In genomic region chrX:150982786-150983525, GRCh38 we compare ENCODE assay signal across 1 cellular context.
TF ChIP-seq lines count a peak whose summit lies in the region.

Gene HMGB3, plus strand, starts transcription at chrX:150983335. Its CDS starts 2,265 bp downstream, at chrX:150985600.

TF ChIP-seq in HepG2, 621 proteins besides CTCF, POLR2A, EP300 and RAD21 (continued from another document):
- TF ChIP-seq, protein P1, sequence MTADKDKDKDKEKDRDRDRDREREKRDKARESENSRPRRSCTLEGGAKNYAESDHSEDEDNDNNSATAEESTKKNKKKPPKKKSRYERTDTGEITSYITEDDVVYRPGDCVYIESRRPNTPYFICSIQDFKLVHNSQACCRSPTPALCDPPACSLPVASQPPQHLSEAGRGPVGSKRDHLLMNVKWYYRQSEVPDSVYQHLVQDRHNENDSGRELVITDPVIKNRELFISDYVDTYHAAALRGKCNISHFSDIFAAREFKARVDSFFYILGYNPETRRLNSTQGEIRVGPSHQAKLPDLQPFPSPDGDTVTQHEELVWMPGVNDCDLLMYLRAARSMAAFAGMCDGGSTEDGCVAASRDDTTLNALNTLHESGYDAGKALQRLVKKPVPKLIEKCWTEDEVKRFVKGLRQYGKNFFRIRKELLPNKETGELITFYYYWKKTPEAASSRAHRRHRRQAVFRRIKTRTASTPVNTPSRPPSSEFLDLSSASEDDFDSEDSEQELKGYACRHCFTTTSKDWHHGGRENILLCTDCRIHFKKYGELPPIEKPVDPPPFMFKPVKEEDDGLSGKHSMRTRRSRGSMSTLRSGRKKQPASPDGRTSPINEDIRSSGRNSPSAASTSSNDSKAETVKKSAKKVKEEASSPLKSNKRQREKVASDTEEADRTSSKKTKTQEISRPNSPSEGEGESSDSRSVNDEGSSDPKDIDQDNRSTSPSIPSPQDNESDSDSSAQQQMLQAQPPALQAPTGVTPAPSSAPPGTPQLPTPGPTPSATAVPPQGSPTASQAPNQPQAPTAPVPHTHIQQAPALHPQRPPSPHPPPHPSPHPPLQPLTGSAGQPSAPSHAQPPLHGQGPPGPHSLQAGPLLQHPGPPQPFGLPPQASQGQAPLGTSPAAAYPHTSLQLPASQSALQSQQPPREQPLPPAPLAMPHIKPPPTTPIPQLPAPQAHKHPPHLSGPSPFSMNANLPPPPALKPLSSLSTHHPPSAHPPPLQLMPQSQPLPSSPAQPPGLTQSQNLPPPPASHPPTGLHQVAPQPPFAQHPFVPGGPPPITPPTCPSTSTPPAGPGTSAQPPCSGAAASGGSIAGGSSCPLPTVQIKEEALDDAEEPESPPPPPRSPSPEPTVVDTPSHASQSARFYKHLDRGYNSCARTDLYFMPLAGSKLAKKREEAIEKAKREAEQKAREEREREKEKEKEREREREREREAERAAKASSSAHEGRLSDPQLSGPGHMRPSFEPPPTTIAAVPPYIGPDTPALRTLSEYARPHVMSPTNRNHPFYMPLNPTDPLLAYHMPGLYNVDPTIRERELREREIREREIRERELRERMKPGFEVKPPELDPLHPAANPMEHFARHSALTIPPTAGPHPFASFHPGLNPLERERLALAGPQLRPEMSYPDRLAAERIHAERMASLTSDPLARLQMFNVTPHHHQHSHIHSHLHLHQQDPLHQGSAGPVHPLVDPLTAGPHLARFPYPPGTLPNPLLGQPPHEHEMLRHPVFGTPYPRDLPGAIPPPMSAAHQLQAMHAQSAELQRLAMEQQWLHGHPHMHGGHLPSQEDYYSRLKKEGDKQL (CRISPR knock-in tag; IDR thresholded peaks at IDR 0.05; ENCODE audit: low read depth), result no peak
- TF ChIP-seq FOXA1 (IDR thresholded peaks at IDR 0.05) (no peak), FOXA1 (CRISPR knock-in tag; IDR thresholded peaks at IDR 0.05) (no peak), ZNF362 (CRISPR knock-in tag; IDR thresholded peaks at IDR 0.05; ENCODE audit: borderline replicate concordance) (no peak), ISL2 (CRISPR knock-in tag; IDR thresholded peaks at IDR 0.05) (no peak), PCBP2 (optimal IDR thresholded peaks at IDR 0.05; ENCODE audit: low read depth, low read length, poor library complexity, severe bottlenecking) (no peak), SKIL (CRISPR knock-in tag; IDR thresholded peaks at IDR 0.05; ENCODE audit: borderline replicate concordance) (no peak), KAT8 (CRISPR knock-in tag; IDR thresholded peaks at IDR 0.05) (no peak), TOE1 (CRISPR knock-in tag; IDR thresholded peaks at IDR 0.05) (no peak), ZNF777 (CRISPR knock-in tag; IDR thresholded peaks at IDR 0.05) (0 out of 2 replicates have a peak, but pooled peaks have one; percentile 31), MXD4 (CRISPR knock-in tag; IDR thresholded peaks at IDR 0.05) (no peak), ATF1 (CRISPR knock-in tag; IDR thresholded peaks at IDR 0.05) (no peak), ZNF44 (CRISPR knock-in tag; IDR thresholded peaks at IDR 0.05) (no peak)
- TF ChIP-seq, protein P2, sequence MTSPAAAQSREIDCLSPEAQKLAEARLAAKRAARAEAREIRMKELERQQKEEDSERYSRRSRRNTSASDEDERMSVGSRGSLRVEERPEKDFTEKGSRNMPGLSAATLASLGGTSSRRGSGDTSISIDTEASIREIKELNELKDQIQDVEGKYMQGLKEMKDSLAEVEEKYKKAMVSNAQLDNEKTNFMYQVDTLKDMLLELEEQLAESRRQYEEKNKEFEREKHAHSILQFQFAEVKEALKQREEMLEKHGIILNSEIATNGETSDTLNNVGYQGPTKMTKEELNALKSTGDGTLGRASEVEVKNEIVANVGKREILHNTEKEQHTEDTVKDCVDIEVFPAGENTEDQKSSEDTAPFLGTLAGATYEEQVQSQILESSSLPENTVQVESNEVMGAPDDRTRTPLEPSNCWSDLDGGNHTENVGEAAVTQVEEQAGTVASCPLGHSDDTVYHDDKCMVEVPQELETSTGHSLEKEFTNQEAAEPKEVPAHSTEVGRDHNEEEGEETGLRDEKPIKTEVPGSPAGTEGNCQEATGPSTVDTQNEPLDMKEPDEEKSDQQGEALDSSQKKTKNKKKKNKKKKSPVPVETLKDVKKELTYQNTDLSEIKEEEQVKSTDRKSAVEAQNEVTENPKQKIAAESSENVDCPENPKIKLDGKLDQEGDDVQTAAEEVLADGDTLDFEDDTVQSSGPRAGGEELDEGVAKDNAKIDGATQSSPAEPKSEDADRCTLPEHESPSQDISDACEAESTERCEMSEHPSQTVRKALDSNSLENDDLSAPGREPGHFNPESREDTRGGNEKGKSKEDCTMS (CRISPR knock-in tag; conservative IDR thresholded peaks at IDR 0.05), result no peak
- TF ChIP-seq, protein P3, sequence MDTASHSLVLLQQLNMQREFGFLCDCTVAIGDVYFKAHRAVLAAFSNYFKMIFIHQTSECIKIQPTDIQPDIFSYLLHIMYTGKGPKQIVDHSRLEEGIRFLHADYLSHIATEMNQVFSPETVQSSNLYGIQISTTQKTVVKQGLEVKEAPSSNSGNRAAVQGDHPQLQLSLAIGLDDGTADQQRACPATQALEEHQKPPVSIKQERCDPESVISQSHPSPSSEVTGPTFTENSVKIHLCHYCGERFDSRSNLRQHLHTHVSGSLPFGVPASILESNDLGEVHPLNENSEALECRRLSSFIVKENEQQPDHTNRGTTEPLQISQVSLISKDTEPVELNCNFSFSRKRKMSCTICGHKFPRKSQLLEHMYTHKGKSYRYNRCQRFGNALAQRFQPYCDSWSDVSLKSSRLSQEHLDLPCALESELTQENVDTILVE (CRISPR knock-in tag; IDR thresholded peaks at IDR 0.05), result no peak
- TF ChIP-seq, protein P4, sequence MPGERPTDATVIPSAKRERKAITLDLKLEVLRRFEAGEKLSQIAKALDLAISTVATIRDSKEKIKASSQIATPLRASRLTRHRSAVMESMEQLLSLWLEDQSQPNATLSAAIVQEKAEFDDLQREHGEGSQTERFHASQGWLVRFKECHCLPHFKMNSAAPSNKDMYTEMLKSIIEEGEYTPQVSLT (CRISPR knock-in tag; IDR thresholded peaks at IDR 0.05; ENCODE audit: borderline replicate concordance, low read depth), result no peak
TF ChIP-seq in HepG2: peak in this region for 53.
